Comparison of ENCODE assay signal across 1 cellular context in genomic region chr2:117055499-117056375, GRCh38.
TF ChIP-seq lines count a peak whose summit lies in the region.

No MANE protein-coding gene starts in this region.

TF ChIP-seq in GM23338, 12 proteins besides CTCF, POLR2A, EP300 and RAD21 (continued from another document):
- TF ChIP-seq ZNF462 (CRISPR knock-in tag; IDR thresholded peaks at IDR 0.05): no peak
- TF ChIP-seq POLR2AphosphoS5 (IDR thresholded peaks at IDR 0.05; ENCODE audit: low read depth): no peak
- no peak for TF ChIP-seq CREB1 (CRISPR knock-in tag; IDR thresholded peaks at IDR 0.05; ENCODE audit: low read depth)
- no peak for TF ChIP-seq ZNF331 (CRISPR knock-in tag; IDR thresholded peaks at IDR 0.05; ENCODE audit: low read depth)
- no peak for TF ChIP-seq REST (IDR thresholded peaks at IDR 0.05; ENCODE audit: unreplicated experiment)
- TF ChIP-seq EZH2phosphoT487 (IDR thresholded peaks at IDR 0.05; ENCODE audit: unreplicated experiment): no peak
- no peak for TF ChIP-seq ZNF114 (CRISPR knock-in tag; IDR thresholded peaks at IDR 0.05)
- no peak for TF ChIP-seq ETS1 (IDR thresholded peaks at IDR 0.05)
- no peak for TF ChIP-seq STAT1 (IDR thresholded peaks at IDR 0.05; ENCODE audit: unreplicated experiment)
- no peak for TF ChIP-seq NANOG (IDR thresholded peaks at IDR 0.05; ENCODE audit: borderline replicate concordance)
